8 cellular contexts compared by ENCODE assay signal in the genomic region with DNA sequence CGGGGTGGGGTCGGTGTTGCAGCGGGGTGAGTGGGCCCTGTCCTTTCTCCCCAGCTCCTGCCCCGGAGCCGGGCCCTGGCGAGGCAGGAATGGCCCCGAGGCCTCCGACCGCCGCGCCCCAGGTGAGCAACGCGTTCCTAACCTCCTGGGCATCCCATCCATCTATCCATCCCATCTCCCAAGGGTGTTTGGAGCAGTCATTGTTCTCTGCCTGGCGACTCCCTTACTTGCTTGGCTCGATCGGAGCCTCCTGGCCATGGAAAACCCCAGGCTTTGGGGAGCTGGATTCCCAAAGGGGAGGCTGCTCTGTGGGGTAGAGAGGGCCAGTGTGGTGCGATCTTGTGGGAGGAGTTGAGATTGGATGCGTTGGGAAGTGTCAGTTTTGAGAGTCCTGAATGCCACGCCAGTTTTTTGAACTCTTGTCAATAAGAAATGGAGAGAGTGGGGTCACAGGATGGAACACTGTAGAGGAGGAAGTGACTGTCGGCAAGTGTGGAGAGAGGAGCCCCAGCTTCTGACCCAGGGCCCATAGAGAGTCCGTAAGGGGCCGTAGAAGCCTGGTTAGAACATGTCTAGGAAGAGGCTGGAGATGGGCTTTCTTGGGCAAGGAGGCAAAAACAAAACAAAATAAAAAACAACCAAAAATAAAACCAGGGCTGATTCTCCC. TPM values are rescaled to one million over a fixed set of nuclear protein-coding genes. Genes with fewer than 3 reads are reported as not detected.
DNase-seq lines count a peak whose midpoint lies in the region; ATAC-seq and TF ChIP-seq lines count a peak whose summit lies in the region.

No MANE protein-coding gene starts in this region.

- ATAC-seq in GM18909 (IDR thresholded peaks at IDR 0.05; ENCODE audit: poor library complexity, unreplicated experiment) (peak; percentile 30), left ventricle myocardium superior (peak; percentile 23)
- ATAC-seq in activated T-helper 17 cell treated with anti-CD3 and anti-CD28 coated beads, Interleukin-2, amount 50 U/mL, for 72 hours (replicated peaks) = peak; percentile 40

- H3K9me3 Mint-ChIP-seq in activated T-helper 17 cell treated with anti-CD3 and anti-CD28 coated beads, Interleukin-2, amount 50 U/mL, for 72 hours = no peaks in the 10 kb centered on the region

- H3K4me1 Mint-ChIP-seq in activated T-helper 17 cell treated with anti-CD3 and anti-CD28 coated beads, Interleukin-2, amount 50 U/mL, for 72 hours = peaks cover 6% of the 10 kb centered on the region

- intact Hi-C loops in left ventricle myocardium superior (cut with micrococcal nuclease) = no loop called here

- H3K27me3 Mint-ChIP-seq in activated T-helper 17 cell treated with anti-CD3 and anti-CD28 coated beads, Interleukin-2, amount 50 U/mL, for 72 hours = no peaks in the 10 kb centered on the region

- TF ChIP-seq CTCF in retinal pigment epithelial cell (conservative IDR thresholded peaks at IDR 0.05; ENCODE audit: low read depth, low read length) = no peak

- H3K27ac Mint-ChIP-seq in activated T-helper 17 cell treated with anti-CD3 and anti-CD28 coated beads, Interleukin-2, amount 50 U/mL, for 72 hours = peak overlapping the region; percentile 93

- H3K4me3 ChIP-seq in retinal pigment epithelial cell (ENCODE audit: low read length) = peak overlapping the region; percentile 76

- peaks cover 58% of the 10 kb centered on the region for H3K36me3 Mint-ChIP-seq in activated T-helper 17 cell treated with anti-CD3 and anti-CD28 coated beads, Interleukin-2, amount 50 U/mL, for 72 hours (ENCODE audit: low read depth)

- peak; percentile 39 for DNase-seq in AG08396 (ENCODE audit: low spot score)
- no peak for DNase-seq in left ventricle myocardium superior
- DNase-seq in retinal pigment epithelial cell (ENCODE audit: low read depth) = no peak
- DNase-seq in NCI-H1092 treated with DMSO at 0.1 percent for 48 hours (lab: John Stamatoyannopoulos, UW) = no peak
- DNase-seq in NCI-H1930 (lab: John Stamatoyannopoulos, UW) = no peak

- peak overlapping the region; percentile 91 for H3K4me3 Mint-ChIP-seq in activated T-helper 17 cell treated with anti-CD3 and anti-CD28 coated beads, Interleukin-2, amount 50 U/mL, for 72 hours

- H3K27ac ChIP-seq in KOPT-K1 (ENCODE audit: low read depth, low read length, poor library complexity, severe bottlenecking) = peak overlapping the region; percentile 58

- peaks cover 31% of the 10 kb centered on the region for H3K9me3 ChIP-seq in KOPT-K1 (ENCODE audit: insufficient read depth, low read length, poor library complexity, severe bottlenecking)

- H3K36me3 ChIP-seq in KOPT-K1 (ENCODE audit: insufficient read depth, low read length) = peaks cover 52% of the 10 kb centered on the region

RNA-seq across cellular contexts. Expression of gene ZFP90, which starts 0.7 kb away (rescaled TPM):
- total RNA-seq in activated T-helper 17 cell treated with anti-CD3 and anti-CD28 coated beads, Interleukin-2, amount 50 U/mL, for 72 hours = 10 to 100 TPM; 26.5 to 30.5 TPM
- total RNA-seq in left ventricle myocardium superior = 7.9 TPM
